Comparison of ENCODE assay signal across 10 cellular contexts in the genomic region with DNA sequence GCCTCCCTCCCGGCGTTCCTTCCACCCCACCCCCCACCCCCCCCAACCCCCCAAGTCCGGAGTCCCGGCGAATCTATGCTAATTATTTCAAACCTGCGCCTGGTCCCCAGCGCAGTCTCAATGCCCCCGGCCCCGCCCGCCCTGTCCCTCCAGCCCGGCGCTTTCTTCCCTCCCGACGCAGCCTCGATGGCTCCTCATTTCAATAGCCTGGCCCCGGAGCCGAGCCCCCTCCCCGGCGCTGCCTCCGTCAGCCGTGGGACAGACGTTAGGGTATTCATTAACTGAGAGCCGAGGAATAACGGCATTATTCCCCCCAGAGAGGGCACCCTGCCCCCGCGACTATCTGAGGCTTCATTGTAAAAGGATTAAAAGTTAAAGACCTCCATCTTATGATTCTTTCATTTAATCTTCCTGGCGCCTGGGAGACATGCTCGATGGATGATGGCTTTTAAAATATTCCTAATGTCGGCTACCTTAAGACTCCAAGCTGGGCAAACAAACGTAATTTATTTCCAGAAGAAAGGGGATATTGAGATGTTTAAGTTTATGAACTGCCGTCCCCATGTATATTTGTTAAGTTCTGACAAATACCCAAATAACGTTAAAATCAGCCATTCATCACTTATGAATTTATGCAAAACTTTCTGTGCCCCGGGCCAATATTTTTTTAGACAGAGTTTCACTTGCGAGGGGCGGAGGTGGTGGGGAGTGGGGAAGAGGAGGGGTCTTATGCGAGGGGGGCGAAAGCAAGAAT. TPM values are rescaled to one million over a fixed set of nuclear protein-coding genes. Genes with fewer than 3 reads are reported as not detected.
DNase-seq lines count a peak whose midpoint lies in the region; ATAC-seq and TF ChIP-seq lines count a peak whose summit lies in the region.
"Had no signal": no experiment of that assay in that cellular context is flagged by ENCODE, and none has a peak within 500 bp of the region (broad histone marks: within the 10 kb centered on the region; RNA-seq: fewer than 3 reads in every experiment).

No MANE protein-coding gene starts in this region.

- no peaks in the 10 kb centered on the region for H3K9me3 ChIP-seq in aorta (ENCODE audit: control insufficient read depth, low read length)
- H3K9me3 ChIP-seq: neutrophil had no signal

- peaks cover 0 to 4% of the 10 kb centered on the region in 2 donors for H3K4me1 ChIP-seq in aorta (ENCODE audit: control insufficient read depth in 1 of 2, insufficient read depth in 2 of 2, low read length in 2 of 2)

- ATAC-seq in memory B cell (ENCODE audit: low read depth) = no peak
- no peak for ATAC-seq in aorta (ENCODE audit: low FRiP score)
- ATAC-seq in GM19467 (IDR thresholded peaks at IDR 0.05; ENCODE audit: unreplicated experiment) = no peak
- ATAC-seq in GM18861 (IDR thresholded peaks at IDR 0.05; ENCODE audit: unreplicated experiment) = no peak

- H3K27ac Mint-ChIP-seq in memory B cell = no peak overlapping the region
- H3K27ac Mint-ChIP-seq: activated naive CD4-positive, alpha-beta T cell treated with anti-CD3 and anti-CD28 coated beads, Interleukin-2, amount 50 U/mL, for 72 hours had no signal

- 0 to 1% methylated on average over 37 of the region's 37 CpGs for WGBS in aorta, 2 donors

- H3K4me3 Mint-ChIP-seq in memory B cell = peak overlapping the region; percentile 66

- peak; percentile 12 for DNase-seq in stimulated activated CD4-positive, alpha-beta T cell treated with anti-CD3 and anti-CD28 coated beads, Interleukin-12 subunit alpha, Interleukin-12 subunit beta, amount 100 ng/mL, for 4 hours
- no peak for DNase-seq in stimulated activated CD4-positive, alpha-beta T cell treated with anti-CD3 and anti-CD28 coated beads, Interleukin-4, amount 100 ng/mL, for 24 hours
- peak; percentile 37 for DNase-seq in activated naive CD4-positive, alpha-beta T cell treated with anti-CD3 and anti-CD28 coated beads, Interleukin-2, amount 50 U/mL, for 16 hours
- DNase-seq in memory B cell (ENCODE audit: low spot score in 2 of 2) (no peak), aorta (no peak), RWPE1 (ENCODE audit: low spot score) (no peak)

- peak overlapping the region; percentile 16 to 48 for H3K4me3 ChIP-seq in aorta (ENCODE audit: low read length in 2 of 2)

- H3K36me3 Mint-ChIP-seq in memory B cell = no peaks in the 10 kb centered on the region
- H3K36me3 Mint-ChIP-seq: activated naive CD4-positive, alpha-beta T cell treated with anti-CD3 and anti-CD28 coated beads, Interleukin-2, amount 50 U/mL, for 72 hours had no signal

- POLR2A ChIA-PET in RWPE1 (lab: Yijun Ruan, JAX; ENCODE audit: low non-redundant PET) = no interaction called here

- CTCF ChIA-PET in RWPE1 (lab: Yijun Ruan, JAX) = interaction anchor here (1.0 to 1.8 kb wide), 2 partner anchors 119 to 120 kb away, joined by 4 to 6 read pairs; no protein-coding TSS in a partner anchor

- TF ChIP-seq CTCF in RWPE1 (conservative IDR thresholded peaks at IDR 0.05; ENCODE audit: low read depth) = no peak

- no peaks in the 10 kb centered on the region for H3K27me3 ChIP-seq in aorta (ENCODE audit: control insufficient read depth in 1 of 2, insufficient read depth in 2 of 2, low read length in 1 of 2)

- H3K36me3 ChIP-seq in aorta (ENCODE audit: control insufficient read depth in 1 of 2, insufficient read depth in 2 of 2, low read length in 1 of 2) = no peaks in the 10 kb centered on the region
- H3K36me3 ChIP-seq: neutrophil had no signal

- intact Hi-C loops in aorta (cut with DNase I) = no loop called here

- peaks cover 15% of the 10 kb centered on the region for H3K4me1 Mint-ChIP-seq in memory B cell

- peaks cover 29% of the 10 kb centered on the region for H3K27me3 Mint-ChIP-seq in memory B cell

- no peaks in the 10 kb centered on the region for H3K9me3 Mint-ChIP-seq in memory B cell
- H3K9me3 Mint-ChIP-seq: activated naive CD4-positive, alpha-beta T cell treated with anti-CD3 and anti-CD28 coated beads, Interleukin-2, amount 50 U/mL, for 72 hours had no signal

- H3K27ac ChIP-seq in aorta (ENCODE audit: low read depth in 1 of 2, low read length in 2 of 2) (no peak overlapping the region), RWPE1 (no peak overlapping the region)
- H3K27ac ChIP-seq: neutrophil had no signal

RNA-seq across cellular contexts. Expression of a gene that starts 3.4 kb away (rescaled TPM):
- 1 to 10 TPM in 1 of 2 donors, under 1 TPM in 1; 0.84 to 3.6 TPM for total RNA-seq in aorta
- under 1 TPM in 1 of 2 donors, not detected in 1; 0.50 TPM for polyA plus RNA-seq in aorta

Comparison
In these comparisons a context has a peak if more than half of its experiments do, and no peak if none do; other contexts are left out.
1. DNase-seq: peak in stimulated activated CD4-positive, alpha-beta T cell treated with anti-CD3 and anti-CD28 coated beads, Interleukin-12 subunit alpha, Interleukin-12 subunit beta, amount 100 ng/mL, for 4 hours (single experiment) and activated naive CD4-positive, alpha-beta T cell treated with anti-CD3 and anti-CD28 coated beads, Interleukin-2, amount 50 U/mL, for 16 hours (single experiment); none in stimulated activated CD4-positive, alpha-beta T cell treated with anti-CD3 and anti-CD28 coated beads, Interleukin-4, amount 100 ng/mL, for 24 hours (single experiment), memory B cell (0 of 2), aorta (0 of 2) and RWPE1 (single experiment).